Comparison of ENCODE assay signal across 31 cellular contexts in genomic region chr14:72943876-72944430, GRCh38.
"Had no signal": no experiment of that assay in that cellular context is flagged by ENCODE, and none has a peak within 500 bp of the region (broad histone marks: within the 10 kb centered on the region; RNA-seq: fewer than 3 reads in every experiment).

No MANE protein-coding gene starts in this region.

- ATAC-seq: activated CD4-positive, alpha-beta T cell treated with anti-CD3 and anti-CD28 coated beads for 36 hours; activated CD8-positive, alpha-beta memory T cell treated with anti-CD3 and anti-CD28 coated beads, Interleukin-2, amount 10 ng/mL, durations not matched to agents 7 days and 5 days; activated CD8-positive, alpha-beta T cell treated with anti-CD3 and anti-CD28 coated beads, Interleukin-2, amount 10 ng/mL, durations not matched to agents 7 days and 5 days; activated naive CD8-positive, alpha-beta T cell treated with anti-CD3 and anti-CD28 coated beads, Interleukin-2, amount 50 U/mL, for 24 hours; activated T-cell treated with anti-CD3 and anti-CD28 coated beads, Interleukin-2, amount 50 U/mL, for 72 hours; body of pancreas; gastroesophageal sphincter; T-helper 17 cell had no signal

- FAIRE-seq: endometrium, endothelial cell of umbilical vein had no signal

- H3K27me3 Mint-ChIP-seq: activated CD4-positive, alpha-beta memory T cell treated with anti-CD3 and anti-CD28 coated beads for 36 hours; activated CD4-positive, alpha-beta T cell treated with anti-CD3 and anti-CD28 coated beads for 36 hours; activated CD4-positive, alpha-beta T cell treated with anti-CD3 and anti-CD28 coated beads, Interleukin-2, amount 10 ng/mL, durations not matched to agents 24 days and 14 days; activated CD8-positive, alpha-beta memory T cell treated with anti-CD3 and anti-CD28 coated beads, Interleukin-2, amount 10 ng/mL, durations not matched to agents 7 days and 5 days; activated naive CD4-positive, alpha-beta T cell treated with anti-CD3 and anti-CD28 coated beads, Interleukin-2, amount 10 ng/mL, durations not matched to agents 7 days and 5 days; activated naive CD8-positive, alpha-beta T cell treated with anti-CD3 and anti-CD28 coated beads for 36 hours; activated naive CD8-positive, alpha-beta T cell treated with anti-CD3 and anti-CD28 coated beads, Interleukin-2, amount 50 U/mL, for 24 hours; T-helper 17 cell had no signal

- H3K36me3 ChIP-seq: colonic mucosa had no signal

- H3K27me3 ChIP-seq: adrenal gland, body of pancreas, colonic mucosa, esophagus squamous epithelium, gastroesophageal sphincter had no signal

- H3K4me3 Mint-ChIP-seq: activated CD4-positive, alpha-beta memory T cell treated with anti-CD3 and anti-CD28 coated beads for 36 hours; activated CD4-positive, alpha-beta T cell treated with anti-CD3 and anti-CD28 coated beads for 36 hours; activated CD4-positive, alpha-beta T cell treated with anti-CD3 and anti-CD28 coated beads, Interleukin-2, amount 10 ng/mL, durations not matched to agents 24 days and 14 days; activated CD8-positive, alpha-beta memory T cell treated with anti-CD3 and anti-CD28 coated beads, Interleukin-2, amount 10 ng/mL, durations not matched to agents 7 days and 5 days; activated CD8-positive, alpha-beta T cell treated with anti-CD3 and anti-CD28 coated beads, Interleukin-2, amount 10 ng/mL, durations not matched to agents 7 days and 5 days; activated naive CD4-positive, alpha-beta T cell treated with anti-CD3 and anti-CD28 coated beads, Interleukin-2, amount 10 ng/mL, durations not matched to agents 7 days and 5 days; activated naive CD8-positive, alpha-beta T cell treated with anti-CD3 and anti-CD28 coated beads for 36 hours; activated naive CD8-positive, alpha-beta T cell treated with anti-CD3 and anti-CD28 coated beads, Interleukin-2, amount 50 U/mL, for 24 hours; activated T-cell treated with anti-CD3 and anti-CD28 coated beads, Interleukin-2, amount 50 U/mL, for 72 hours; T-helper 17 cell; T-helper 2 cell treated with Interferon-gamma antibody and Interleukin-4, amounts not matched to agents 5 μg/mL and 100 μg/mL, for 36 hours had no signal

- H3K4me1 Mint-ChIP-seq: T-helper 17 cell had no signal

- H3K4me1 ChIP-seq: body of pancreas, colonic mucosa, esophagus squamous epithelium, gastroesophageal sphincter had no signal

- H3K9me3 ChIP-seq: adrenal gland, body of pancreas, colonic mucosa, esophagus squamous epithelium, gastroesophageal sphincter had no signal

- H3K4me3 ChIP-seq: adrenal gland, body of pancreas, colonic mucosa, esophagus squamous epithelium, gastroesophageal sphincter had no signal

- H3K27ac ChIP-seq: adrenal gland, body of pancreas, colonic mucosa, epithelial cell of prostate, esophagus squamous epithelium, gastroesophageal sphincter had no signal

- DNase-seq: activated CD4-positive, alpha-beta memory T cell treated with anti-CD3 and anti-CD28 coated beads for 36 hours; activated CD4-positive, alpha-beta T cell treated with anti-CD3 and anti-CD28 coated beads for 36 hours; activated CD4-positive, alpha-beta T cell treated with anti-CD3 and anti-CD28 coated beads, Interleukin-2, amount 10 ng/mL, durations not matched to agents 24 days and 14 days; activated CD4-positive, CD25-positive, alpha-beta regulatory T cell; activated CD4-positive, CD25-positive, alpha-beta regulatory T cell treated with anti-CD3 and anti-CD28 coated beads, Interleukin-2, amount 50 U/mL, for 72 hours; activated CD8-positive, alpha-beta memory T cell treated with anti-CD3 and anti-CD28 coated beads, Interleukin-2, amount 10 ng/mL, durations not matched to agents 7 days and 5 days; activated CD8-positive, alpha-beta memory T cell treated with anti-CD3 and anti-CD28 coated beads, Interleukin-2, amount 50 U/mL, for 4 hours; activated CD8-positive, alpha-beta T cell treated with anti-CD3 and anti-CD28 coated beads, Interleukin-2, amount 10 ng/mL, durations not matched to agents 7 days and 5 days; activated gamma-delta T cell; activated naive CD4-positive, alpha-beta T cell; activated naive CD4-positive, alpha-beta T cell treated with anti-CD3 and anti-CD28 coated beads, Interleukin-2, amount 10 ng/mL, durations not matched to agents 7 days and 5 days; activated naive CD8-positive, alpha-beta T cell treated with anti-CD3 and anti-CD28 coated beads for 36 hours; activated naive CD8-positive, alpha-beta T cell treated with anti-CD3 and anti-CD28 coated beads, Interleukin-2, amount 50 U/mL, for 24 hours; activated T-cell treated with anti-CD3 and anti-CD28 coated beads, Interleukin-2, amount 50 U/mL, for 1 hour; activated T-cell treated with anti-CD3 and anti-CD28 coated beads, Interleukin-2, amount 50 U/mL, for 72 hours; amygdala; body of pancreas; caudate nucleus; colonic mucosa; effector CD8-positive, alpha-beta T cell; esophagus squamous epithelium; foreskin melanocyte; T-helper 1 cell; T-helper 17 cell; T1000 had no signal

- H3K9me3 Mint-ChIP-seq: activated CD4-positive, alpha-beta memory T cell treated with anti-CD3 and anti-CD28 coated beads for 36 hours; activated CD4-positive, alpha-beta T cell treated with anti-CD3 and anti-CD28 coated beads, Interleukin-2, amount 10 ng/mL, durations not matched to agents 24 days and 14 days; activated naive CD4-positive, alpha-beta T cell treated with anti-CD3 and anti-CD28 coated beads, Interleukin-2, amount 10 ng/mL, durations not matched to agents 7 days and 5 days; activated naive CD8-positive, alpha-beta T cell treated with anti-CD3 and anti-CD28 coated beads for 36 hours; activated naive CD8-positive, alpha-beta T cell treated with anti-CD3 and anti-CD28 coated beads, Interleukin-2, amount 50 U/mL, for 24 hours; activated T-cell treated with anti-CD3 and anti-CD28 coated beads, Interleukin-2, amount 50 U/mL, for 72 hours; T-helper 2 cell treated with Interferon-gamma antibody and Interleukin-4, amounts not matched to agents 5 μg/mL and 100 μg/mL, for 36 hours had no signal

- H3K27ac Mint-ChIP-seq: activated CD4-positive, alpha-beta memory T cell treated with anti-CD3 and anti-CD28 coated beads for 36 hours; activated CD4-positive, alpha-beta T cell treated with anti-CD3 and anti-CD28 coated beads for 36 hours; activated CD4-positive, alpha-beta T cell treated with anti-CD3 and anti-CD28 coated beads, Interleukin-2, amount 10 ng/mL, durations not matched to agents 24 days and 14 days; activated CD8-positive, alpha-beta memory T cell treated with anti-CD3 and anti-CD28 coated beads, Interleukin-2, amount 10 ng/mL, durations not matched to agents 7 days and 5 days; activated CD8-positive, alpha-beta T cell treated with anti-CD3 and anti-CD28 coated beads, Interleukin-2, amount 10 ng/mL, durations not matched to agents 7 days and 5 days; activated naive CD4-positive, alpha-beta T cell treated with anti-CD3 and anti-CD28 coated beads, Interleukin-2, amount 10 ng/mL, durations not matched to agents 7 days and 5 days; activated naive CD8-positive, alpha-beta T cell treated with anti-CD3 and anti-CD28 coated beads for 36 hours; activated naive CD8-positive, alpha-beta T cell treated with anti-CD3 and anti-CD28 coated beads, Interleukin-2, amount 50 U/mL, for 24 hours; activated T-cell treated with anti-CD3 and anti-CD28 coated beads, Interleukin-2, amount 50 U/mL, for 72 hours; T-helper 17 cell; T-helper 2 cell treated with Interferon-gamma antibody and Interleukin-4, amounts not matched to agents 5 μg/mL and 100 μg/mL, for 36 hours had no signal
